14 cellular contexts compared by ENCODE assay signal in the genomic region with DNA sequence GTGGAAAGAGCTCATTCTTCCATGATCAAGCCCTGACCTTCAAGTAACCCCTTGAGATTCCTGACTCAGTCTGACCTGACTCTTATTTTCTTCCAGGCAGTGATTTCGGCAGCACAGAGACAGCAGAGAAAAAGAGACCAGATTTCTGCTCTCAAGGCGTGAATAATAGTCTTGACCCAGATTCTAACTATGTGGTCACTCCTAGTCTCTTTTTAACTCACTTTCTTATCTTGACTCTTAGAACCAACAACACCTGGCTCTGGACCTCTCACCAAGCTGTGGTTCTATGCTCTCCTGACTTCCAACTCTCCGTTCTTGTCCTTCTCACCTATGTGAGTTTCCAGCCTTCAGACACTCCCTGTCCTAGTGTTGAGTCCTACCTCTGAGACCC. TPM values are rescaled to one million over a fixed set of nuclear protein-coding genes. Genes with fewer than 3 reads are reported as not detected.
A peak's percentile ranks its signal among the peaks of the same experiment; 100 is the strongest.
DNase-seq lines count a peak whose midpoint lies in the region; ATAC-seq, FAIRE-seq and TF ChIP-seq lines count a peak whose summit lies in the region.
"Had no signal": no experiment of that assay in that cellular context is flagged by ENCODE, and none has a peak within 500 bp of the region (broad histone marks: within the 10 kb centered on the region; RNA-seq: fewer than 3 reads in every experiment).

No MANE protein-coding gene starts in this region.

- H3K27ac ChIP-seq in colonic mucosa (peak overlapping the region; percentile 78), skeletal muscle tissue (ENCODE audit: low read depth, low read length) (peak overlapping the region; percentile 40)
- H3K27ac ChIP-seq: tibial artery had no signal

- peak; percentile 18 for ATAC-seq in HG03108 (IDR thresholded peaks at IDR 0.05; ENCODE audit: unreplicated experiment)

- peaks cover 60% of the 10 kb centered on the region for H3K4me1 Mint-ChIP-seq in T-helper 2 cell treated with Interferon-gamma antibody and Interleukin-4, amounts not matched to agents 5 μg/mL and 100 μg/mL, for 36 hours (ENCODE audit: low read depth)

- peak overlapping the region in 1 of 2 donors; percentile 0 for H3K9ac ChIP-seq in colonic mucosa (ENCODE audit: low read depth in 2 of 2, low read length in 2 of 2)
- H3K9ac ChIP-seq in skeletal muscle tissue (ENCODE audit: low read depth in 1 of 3, low read length in 3 of 3): no peak overlapping the region

- H3K27ac Mint-ChIP-seq in T-helper 2 cell treated with Interferon-gamma antibody and Interleukin-4, amounts not matched to agents 5 μg/mL and 100 μg/mL, for 36 hours: peak overlapping the region; percentile 83
- H3K27ac Mint-ChIP-seq: nephron had no signal

- H3K4me1 ChIP-seq in colonic mucosa (peaks cover 14% of the 10 kb centered on the region), skeletal muscle tissue (ENCODE audit: control insufficient read depth in 3 of 3, insufficient read depth in 3 of 3, low read length in 3 of 3) (peaks cover 0 to 6% (median 0%) of the 10 kb centered on the region in 3 donors)
- H3K4me1 ChIP-seq: tibial artery had no signal

- H3K27me3 ChIP-seq in colonic mucosa (no peaks in the 10 kb centered on the region), skeletal muscle tissue (ENCODE audit: control insufficient read depth in 3 of 3, insufficient read depth in 3 of 3, low read length in 3 of 3) (peaks cover 0 to 5% (median 3%) of the 10 kb centered on the region in 3 donors)

- H3K36me3 ChIP-seq in colonic mucosa (no peaks in the 10 kb centered on the region), skeletal muscle tissue (ENCODE audit: control insufficient read depth in 3 of 3, insufficient read depth in 3 of 3, low read length in 3 of 3) (no peaks in the 10 kb centered on the region)
- H3K36me3 ChIP-seq: tibial artery had no signal

- FAIRE-seq in RCC 7860 (lab: Jason Lieb, UNC): no peak
- FAIRE-seq: H54, small intestine had no signal

- intact Hi-C loops in colonic mucosa (cut with DNase I): no loop called here

- H3K9me3 ChIP-seq in colonic mucosa: no peaks in the 10 kb centered on the region
- H3K9me3 ChIP-seq in skeletal muscle tissue (ENCODE audit: control insufficient read depth in 3 of 3, low read length in 3 of 3): peaks cover 0 to 5% (median 0%) of the 10 kb centered on the region in 3 donors
- H3K9me3 ChIP-seq: tibial artery had no signal

- no peak for TF ChIP-seq CTCF in colonic mucosa (IDR thresholded peaks at IDR 0.05)

- H3K9me3 Mint-ChIP-seq in T-helper 2 cell treated with Interferon-gamma antibody and Interleukin-4, amounts not matched to agents 5 μg/mL and 100 μg/mL, for 36 hours: peaks cover 21% of the 10 kb centered on the region

- H3K4me3 ChIP-seq in colonic mucosa (no peak overlapping the region), skeletal muscle tissue (ENCODE audit: low read length in 3 of 3) (no peak overlapping the region)
- H3K4me3 ChIP-seq: tibial artery had no signal

- H3K27me3 Mint-ChIP-seq in T-helper 2 cell treated with Interferon-gamma antibody and Interleukin-4, amounts not matched to agents 5 μg/mL and 100 μg/mL, for 36 hours (ENCODE audit: low read depth): no peaks in the 10 kb centered on the region
- H3K27me3 Mint-ChIP-seq: activated naive CD8-positive, alpha-beta T cell treated with anti-CD3 and anti-CD28 coated beads, Interleukin-2, amount 50 U/mL, for 24 hours had no signal

- DNase-seq in T-helper 2 cell treated with Interferon-gamma antibody and Interleukin-4, amounts not matched to agents 5 μg/mL and 100 μg/mL, for 36 hours (ENCODE audit: low spot score): no peak
- DNase-seq in T-helper 2 cell (no peak), colonic mucosa (no peak), iPS-NIHi7 (ENCODE audit: extremely low spot score) (no peak), RCC 7860 (ENCODE audit: low spot score) (no peak)
- DNase-seq in activated CD4-positive, CD25-positive, alpha-beta regulatory T cell (lab: John Stamatoyannopoulos, UW): no peak
- DNase-seq: activated CD8-positive, alpha-beta memory T cell treated with anti-CD3 and anti-CD28 coated beads for 24 hours; activated naive CD8-positive, alpha-beta T cell treated with anti-CD3 and anti-CD28 coated beads, Interleukin-2, amount 50 U/mL, for 24 hours had no signal

- H3K36me3 Mint-ChIP-seq in T-helper 2 cell treated with Interferon-gamma antibody and Interleukin-4, amounts not matched to agents 5 μg/mL and 100 μg/mL, for 36 hours (ENCODE audit: low read depth): peaks cover 7% of the 10 kb centered on the region

- peak overlapping the region; percentile 60 for H3K4me3 Mint-ChIP-seq in T-helper 2 cell treated with Interferon-gamma antibody and Interleukin-4, amounts not matched to agents 5 μg/mL and 100 μg/mL, for 36 hours
- H3K4me3 Mint-ChIP-seq: activated naive CD8-positive, alpha-beta T cell treated with anti-CD3 and anti-CD28 coated beads, Interleukin-2, amount 50 U/mL, for 24 hours; nephron had no signal

RNA-seq across cellular contexts. Expression of gene KDM7A, which starts 36.9 kb away (rescaled TPM):
- total RNA-seq in colonic mucosa (10 to 100 TPM; 14.7 to 37.5 TPM), skeletal muscle tissue (8.4 TPM)
